In genomic region chr4:73080789-73081188, GRCh38 we compare ENCODE assay signal across 16 cellular contexts. TPM values are rescaled to one million over a fixed set of nuclear protein-coding genes. Genes with fewer than 3 reads are reported as not detected.
DNase-seq lines count a peak whose midpoint lies in the region; ATAC-seq and TF ChIP-seq lines count a peak whose summit lies in the region.
"Had no signal": no experiment of that assay in that cellular context is flagged by ENCODE, and none has a peak within 500 bp of the region (broad histone marks: within the 10 kb centered on the region; RNA-seq: fewer than 3 reads in every experiment).

No MANE protein-coding gene starts in this region.

- H3K4me1 ChIP-seq in testis, result no peaks in the 10 kb centered on the region

- no peaks in the 10 kb centered on the region for H3K9me3 ChIP-seq in testis
- H3K9me3 ChIP-seq: upper lobe of left lung had no signal

- ATAC-seq in left ventricle myocardium superior, result peak; percentile 34
- no peak for ATAC-seq in GM21723 (IDR thresholded peaks at IDR 0.05; ENCODE audit: unreplicated experiment)

- H3K27me3 ChIP-seq in testis, result no peaks in the 10 kb centered on the region
- H3K27me3 ChIP-seq: upper lobe of left lung had no signal

- H3K9me3 Mint-ChIP-seq in IgD-negative memory B cell (no peaks in the 10 kb centered on the region), endothelial cell (ENCODE audit: unreplicated experiment) (no peaks in the 10 kb centered on the region)
- H3K9me3 Mint-ChIP-seq: activated B cell treated with CpG ODN at 0.5 μM for 24 hours had no signal

- TF ChIP-seq POLR2A in testis (IDR thresholded peaks at IDR 0.05), result no peak

- H3K4me3 ChIP-seq in testis, result no peak overlapping the region
- H3K4me3 ChIP-seq: upper lobe of left lung had no signal

- H3K27me3 Mint-ChIP-seq in IgD-negative memory B cell (no peaks in the 10 kb centered on the region), endothelial cell (ENCODE audit: unreplicated experiment) (no peaks in the 10 kb centered on the region)
- H3K27me3 Mint-ChIP-seq: activated B cell treated with CpG ODN at 0.5 μM for 24 hours, progenitor cell of endocrine pancreas had no signal

- DNase-seq in left ventricle myocardium superior (no peak), cardiac septum (ENCODE audit: low spot score) (no peak), endothelial cell (ENCODE audit: low spot score) (no peak), testis (peak; percentile 81), NCI-H2107 (lab: John Stamatoyannopoulos, UW) (no peak), activated gamma-delta T cell treated with Interleukin-2 at 50 U/mL for 16 hours (no peak)
- DNase-seq: activated B cell treated with CpG ODN at 0.5 μM for 24 hours, AML-193, DND-41, head of caudate nucleus, Karpas-422, NCI-H510A, upper lobe of left lung had no signal

- no peak for TF ChIP-seq CTCF in endothelial cell (IDR thresholded peaks at IDR 0.05; ENCODE audit: unreplicated experiment)
- no peak for TF ChIP-seq CTCF in testis (IDR thresholded peaks at IDR 0.05)

- H3K27ac Mint-ChIP-seq in IgD-negative memory B cell (peak overlapping the region in 2 of 3 donors; percentile 8 to 35), endothelial cell (ENCODE audit: unreplicated experiment) (peak overlapping the region; percentile 33)
- H3K27ac Mint-ChIP-seq: activated B cell treated with CpG ODN at 0.5 μM for 24 hours, progenitor cell of endocrine pancreas had no signal

- peaks cover 0 to 3% (median 0%) of the 10 kb centered on the region in 3 donors for H3K4me1 Mint-ChIP-seq in IgD-negative memory B cell
- peaks cover 11% of the 10 kb centered on the region for H3K4me1 Mint-ChIP-seq in endothelial cell (ENCODE audit: unreplicated experiment)

- peak overlapping the region in 1 of 2 donors; percentile 51 for H3K27ac ChIP-seq in testis
- H3K27ac ChIP-seq: upper lobe of left lung had no signal

- H3K36me3 Mint-ChIP-seq in IgD-negative memory B cell (peaks cover 9% of the 10 kb centered on the region), endothelial cell (ENCODE audit: low read depth, unreplicated experiment) (peaks cover 4% of the 10 kb centered on the region)

- H3K4me3 Mint-ChIP-seq in IgD-negative memory B cell (no peak overlapping the region), endothelial cell (ENCODE audit: unreplicated experiment) (no peak overlapping the region)
- H3K4me3 Mint-ChIP-seq: activated B cell treated with CpG ODN at 0.5 μM for 24 hours had no signal

- no peaks in the 10 kb centered on the region for H3K36me3 ChIP-seq in testis (ENCODE audit: low read depth, missing control alignments)

- intact Hi-C loops in left ventricle myocardium superior (cut with micrococcal nuclease), result no loop called here
- intact Hi-C loops in cardiac septum (cut with DNase I), result no loop called here
- intact Hi-C loops in testis (cut with DNase I; ENCODE audit: low total_unique reads), result no loop called here

- 61 to 63% methylated on average over 3 of the region's 3 CpGs for WGBS in testis, 2 donors

RNA-seq across cellular contexts. Expression of gene COX18, which starts 11.3 kb away (rescaled TPM):
- total RNA-seq in left ventricle myocardium superior, result 18.8 TPM
- 15.9 TPM for total RNA-seq in cardiac septum
- 7.1 TPM for polyA plus RNA-seq in IgD-negative memory B cell
- 14.4 TPM for total RNA-seq in endothelial cell (ENCODE audit: unreplicated experiment)
- 10 to 100 TPM; 32.7 to 38.0 TPM for total RNA-seq in testis
- polyA plus RNA-seq in testis (ENCODE audit: insufficient read depth, low read depth, low replicate concordance), result 16.9 TPM
